In genomic region chr17:51260237-51260959, GRCh38 we compare ENCODE assay signal across 8 cellular contexts. TPM values are rescaled to one million over a fixed set of nuclear protein-coding genes. Genes with fewer than 3 reads are reported as not detected.
DNase-seq lines count a peak whose midpoint lies in the region; ATAC-seq and TF ChIP-seq lines count a peak whose summit lies in the region.

Gene UTP18 (plus strand): TSS chr17:51260546. CDS start chr17:51260585, 39 bp downstream.

- no peaks in the 10 kb centered on the region for H3K9me3 Mint-ChIP-seq in T-helper 2 cell treated with Interferon-gamma antibody and Interleukin-4, amounts not matched to agents 5 μg/mL and 100 μg/mL, for 36 hours

- peak in 1 of 2 donors; percentile 50 for TF ChIP-seq POLR2A in vagina (IDR thresholded peaks at IDR 0.05)

- H3K27me3 ChIP-seq in ascending aorta (no peaks in the 10 kb centered on the region), rectal smooth muscle tissue (ENCODE audit: control insufficient read depth, insufficient read depth, low read length) (no peaks in the 10 kb centered on the region), vagina (no peaks in the 10 kb centered on the region)

- peak within 1 kb of the TSS; percentile 91 for H3K9ac ChIP-seq in rectal smooth muscle tissue (ENCODE audit: low read length)

- no peaks in the 10 kb centered on the region for H3K9me3 ChIP-seq in ascending aorta
- H3K9me3 ChIP-seq in vagina = no peaks in the 10 kb centered on the region

- peak within 1 kb of the TSS; percentile 91 for H3K4me3 Mint-ChIP-seq in T-helper 2 cell treated with Interferon-gamma antibody and Interleukin-4, amounts not matched to agents 5 μg/mL and 100 μg/mL, for 36 hours

- intact Hi-C loops in ascending aorta (cut with DNase I) (no loop called here), vagina (cut with DNase I) (no loop called here)

- H3K4me1 Mint-ChIP-seq in T-helper 2 cell treated with Interferon-gamma antibody and Interleukin-4, amounts not matched to agents 5 μg/mL and 100 μg/mL, for 36 hours (ENCODE audit: low read depth) = peaks cover 50% of the 10 kb centered on the region

- H3K27ac ChIP-seq in ascending aorta = peak within 1 kb of the TSS; percentile 99 to 100
- peak within 1 kb of the TSS; percentile 99 for H3K27ac ChIP-seq in rectal smooth muscle tissue (ENCODE audit: low read depth, low read length)
- peak within 1 kb of the TSS; percentile 98 for H3K27ac ChIP-seq in vagina

- TF ChIP-seq CTCF in ascending aorta (IDR thresholded peaks at IDR 0.05) (peak in 1 of 3 experiments; percentile 11), vagina (IDR thresholded peaks at IDR 0.05) (no peak)

- DNase-seq in NCI-H2029 (lab: John Stamatoyannopoulos, UW) (peak; percentile 91), ascending aorta (ENCODE audit: low spot score in 2 of 2) (peak; percentile 80 to 98), hepatic stellate cell (ENCODE audit: low spot score) (peak; percentile 94), vagina (ENCODE audit: extremely low spot score in 2 of 2) (peak; percentile 96 to 98)
- peak; percentile 95 for DNase-seq in T-helper 2 cell treated with Interferon-gamma antibody and Interleukin-4, amounts not matched to agents 5 μg/mL and 100 μg/mL, for 36 hours (ENCODE audit: low spot score)

- H3K4me1 ChIP-seq in ascending aorta (peaks cover 17 to 25% of the 10 kb centered on the region in 2 donors), rectal smooth muscle tissue (ENCODE audit: control insufficient read depth, insufficient read depth, low read length) (peaks cover 9% of the 10 kb centered on the region), vagina (peaks cover 64% of the 10 kb centered on the region)

- H3K4me3 ChIP-seq in ascending aorta = peak within 1 kb of the TSS; percentile 97 to 98
- peak within 1 kb of the TSS; percentile 96 for H3K4me3 ChIP-seq in rectal smooth muscle tissue (ENCODE audit: low read length)
- peak within 1 kb of the TSS; percentile 85 to 100 for H3K4me3 ChIP-seq in vagina

- peaks cover 37% of the 10 kb centered on the region for H3K36me3 Mint-ChIP-seq in T-helper 2 cell treated with Interferon-gamma antibody and Interleukin-4, amounts not matched to agents 5 μg/mL and 100 μg/mL, for 36 hours (ENCODE audit: low read depth)

- H3K27me3 Mint-ChIP-seq in T-helper 2 cell treated with Interferon-gamma antibody and Interleukin-4, amounts not matched to agents 5 μg/mL and 100 μg/mL, for 36 hours (ENCODE audit: low read depth) = no peaks in the 10 kb centered on the region

- H3K27ac Mint-ChIP-seq in T-helper 2 cell treated with Interferon-gamma antibody and Interleukin-4, amounts not matched to agents 5 μg/mL and 100 μg/mL, for 36 hours = peak within 1 kb of the TSS; percentile 97

- ATAC-seq in GM18508 (IDR thresholded peaks at IDR 0.05; ENCODE audit: insufficient read depth, unreplicated experiment) (peak; percentile 50), HG02981 (IDR thresholded peaks at IDR 0.05; ENCODE audit: unreplicated experiment) (peak; percentile 70)

- H3K36me3 ChIP-seq in ascending aorta (peaks cover 0 to 7% of the 10 kb centered on the region in 2 donors), rectal smooth muscle tissue (ENCODE audit: control insufficient read depth, insufficient read depth, low read length) (no peaks in the 10 kb centered on the region), vagina (peaks cover 2 to 5% of the 10 kb centered on the region in 2 donors)

RNA-seq across cellular contexts. Expression of gene UTP18, which starts in this region (rescaled TPM):
- total RNA-seq in ascending aorta (1.8 TPM), vagina (25.3 TPM)

Comparison
In these comparisons a context has a peak if more than half of its experiments do, and no peak if none do; other contexts are left out.
1. Peak in every context shown above with its lines: DNase-seq, ATAC-seq, H3K4me3 ChIP-seq and H3K27ac ChIP-seq.